Comparison of ENCODE assay signal across 12 cellular contexts in the genomic region with DNA sequence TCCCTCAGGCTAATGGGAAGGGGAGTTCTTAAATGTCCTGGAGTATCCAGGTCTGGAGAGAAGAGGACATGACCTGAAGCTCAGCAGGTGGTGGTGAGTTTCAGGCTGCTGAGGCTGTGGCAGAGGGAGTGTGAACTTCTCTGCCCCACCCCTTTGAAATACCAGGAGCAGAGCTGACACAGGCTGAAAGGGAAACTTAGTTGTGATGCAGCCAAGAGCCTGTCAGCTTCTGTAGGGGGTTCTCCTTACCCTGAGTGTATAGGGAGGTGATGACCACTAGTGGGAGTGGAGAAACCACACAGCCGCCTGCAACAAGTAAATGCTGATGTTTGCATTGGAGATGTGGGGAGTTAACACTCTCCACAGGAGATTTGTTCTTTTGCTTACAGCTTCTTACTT.
DNase-seq lines count a peak whose midpoint lies in the region; ATAC-seq and TF ChIP-seq lines count a peak whose summit lies in the region.
"Had no signal": no experiment of that assay in that cellular context is flagged by ENCODE, and none has a peak within 500 bp of the region (broad histone marks: within the 10 kb centered on the region; RNA-seq: fewer than 3 reads in every experiment).

No MANE protein-coding gene starts in this region.

- peak overlapping the region; percentile 61 to 98 (median 84) for H3K27ac Mint-ChIP-seq in immature natural killer cell

- ATAC-seq in GM18861 (IDR thresholded peaks at IDR 0.05; ENCODE audit: unreplicated experiment) (peak; percentile 42), GM21619 (IDR thresholded peaks at IDR 0.05; ENCODE audit: unreplicated experiment) (peak; percentile 56), HG03520 (IDR thresholded peaks at IDR 0.05; ENCODE audit: unreplicated experiment) (no peak)

- peak; percentile 20 for DNase-seq in NAMALWA (ENCODE audit: low spot score)
- peak; percentile 65 to 78 (median 76) for DNase-seq in immature natural killer cell
- no peak for DNase-seq in NCI-H2081 treated with DMSO at 0.1 percent for 48 hours (lab: John Stamatoyannopoulos, UW)
- no peak for DNase-seq in hippocampal formation (lab: John Stamatoyannopoulos, UW)
- DNase-seq in coronary artery (ENCODE audit: low spot score), result no peak
- DNase-seq: cortex of kidney, left ventricle myocardium inferior, NCI-H748 treated with DMSO at 0.1 percent for 48 hours had no signal

- peaks cover 0 to 2% (median 2%) of the 10 kb centered on the region in 3 donors for H3K27me3 Mint-ChIP-seq in immature natural killer cell (ENCODE audit: low read depth in 3 of 3)

- no peak overlapping the region for H3K27ac ChIP-seq in coronary artery
- H3K27ac ChIP-seq: left ventricle myocardium inferior had no signal

- peak overlapping the region; percentile 67 to 88 (median 80) for H3K4me3 Mint-ChIP-seq in immature natural killer cell

- H3K4me1 Mint-ChIP-seq in immature natural killer cell, result peaks cover 63 to 65% of the 10 kb centered on the region in 2 donors

- no peaks in the 10 kb centered on the region for H3K36me3 Mint-ChIP-seq in immature natural killer cell

- no peak overlapping the region for H3K4me3 ChIP-seq in coronary artery
- H3K4me3 ChIP-seq: left ventricle myocardium inferior, skin epidermis had no signal

- no peaks in the 10 kb centered on the region for H3K9me3 Mint-ChIP-seq in immature natural killer cell

- no peak for TF ChIP-seq CTCF in coronary artery (IDR thresholded peaks at IDR 0.05)

Comparison
In these comparisons a context has a peak if more than half of its experiments do, and no peak if none do; other contexts are left out.
1. DNase-seq: peak in NAMALWA (single experiment) and immature natural killer cell (3 of 3); none in NCI-H2081 treated with DMSO at 0.1 percent for 48 hours (single experiment), hippocampal formation (0 of 2) and coronary artery (single experiment).